In genomic region chrX:54325077-54325476, GRCh38 we compare ENCODE assay signal across 30 cellular contexts.
"Had no signal": no experiment of that assay in that cellular context is flagged by ENCODE, and none has a peak within 500 bp of the region (broad histone marks: within the 10 kb centered on the region; RNA-seq: fewer than 3 reads in every experiment).

No MANE protein-coding gene starts in this region.

- H3K4me3 ChIP-seq: adrenal gland, breast epithelium, cardiac muscle cell, coronary artery, dorsolateral prefrontal cortex, esophagus muscularis mucosa, gastroesophageal sphincter, heart right ventricle had no signal

- H3K9me3 ChIP-seq: adrenal gland, breast epithelium, esophagus muscularis mucosa, gastroesophageal sphincter, heart right ventricle had no signal

- ATAC-seq: activated CD4-positive, alpha-beta T cell treated with anti-CD3 and anti-CD28 coated beads for 36 hours; activated CD8-positive, alpha-beta memory T cell treated with anti-CD3 and anti-CD28 coated beads, Interleukin-2, amount 10 ng/mL, durations not matched to agents 7 days and 5 days; activated CD8-positive, alpha-beta T cell treated with anti-CD3 and anti-CD28 coated beads, Interleukin-2, amount 10 ng/mL, durations not matched to agents 7 days and 5 days; activated naive CD8-positive, alpha-beta T cell treated with anti-CD3 and anti-CD28 coated beads, Interleukin-2, amount 50 U/mL, for 24 hours; foreskin keratinocyte; gastroesophageal sphincter; heart right ventricle; T-helper 17 cell had no signal

- H3K4me1 ChIP-seq: adrenal gland, breast epithelium, esophagus muscularis mucosa, foreskin keratinocyte, gastroesophageal sphincter, heart right ventricle had no signal

- H3K27me3 ChIP-seq: cardiac muscle cell, esophagus muscularis mucosa, foreskin keratinocyte, gastroesophageal sphincter had no signal

- H3K36me3 ChIP-seq: adrenal gland, breast epithelium, cardiac muscle cell, esophagus muscularis mucosa, gastroesophageal sphincter, heart right ventricle had no signal

- DNase-seq: activated CD4-positive, alpha-beta memory T cell treated with anti-CD3 and anti-CD28 coated beads for 36 hours; activated CD4-positive, alpha-beta T cell treated with anti-CD3 and anti-CD28 coated beads for 36 hours; activated CD4-positive, alpha-beta T cell treated with anti-CD3 and anti-CD28 coated beads, Interleukin-2, amount 10 ng/mL, durations not matched to agents 24 days and 14 days; activated CD4-positive, CD25-positive, alpha-beta regulatory T cell; activated CD4-positive, CD25-positive, alpha-beta regulatory T cell treated with anti-CD3 and anti-CD28 coated beads, Interleukin-2, amount 50 U/mL, for 72 hours; activated CD8-positive, alpha-beta memory T cell treated with anti-CD3 and anti-CD28 coated beads, Interleukin-2, amount 10 ng/mL, durations not matched to agents 7 days and 5 days; activated CD8-positive, alpha-beta memory T cell treated with anti-CD3 and anti-CD28 coated beads, Interleukin-2, amount 50 U/mL, for 4 hours; activated CD8-positive, alpha-beta T cell treated with anti-CD3 and anti-CD28 coated beads, Interleukin-2, amount 10 ng/mL, durations not matched to agents 7 days and 5 days; activated effector memory CD4-positive, alpha-beta T cell treated with anti-CD3 and anti-CD28 coated beads, Interleukin-2, amount 50 U/mL, for 16 hours; activated naive CD4-positive, alpha-beta T cell treated with anti-CD3 and anti-CD28 coated beads for 36 hours; activated naive CD8-positive, alpha-beta T cell treated with anti-CD3 and anti-CD28 coated beads for 36 hours; activated naive CD8-positive, alpha-beta T cell treated with anti-CD3 and anti-CD28 coated beads, Interleukin-2, amount 50 U/mL, for 24 hours; activated T-cell treated with anti-CD3 and anti-CD28 coated beads, Interleukin-2, amount 50 U/mL, for 1 hour; activated T-cell treated with anti-CD3 and anti-CD28 coated beads, Interleukin-2, amount 50 U/mL, for 48 hours; adrenal gland; amygdala; aorta; dorsolateral prefrontal cortex; effector memory CD4-positive, alpha-beta T cell; erythroblast; heart right ventricle; T-helper 1 cell; T-helper 17 cell; T1000 had no signal

- H3K27ac ChIP-seq: adrenal gland, breast epithelium, cardiac muscle cell, coronary artery, dorsolateral prefrontal cortex, esophagus muscularis mucosa, foreskin keratinocyte, gastroesophageal sphincter, heart right ventricle had no signal
